In genomic region chr18:48932822-48933510, GRCh38 we compare ENCODE assay signal across 1 cellular context.
TF ChIP-seq lines count a peak whose summit lies in the region.

No MANE protein-coding gene starts in this region.

TF ChIP-seq in K562, 482 proteins besides CTCF, POLR2A, EP300 and RAD21 (continued from another document and continues in another):
- TF ChIP-seq ZBTB12 (CRISPR knock-in tag; IDR thresholded peaks at IDR 0.05): 0 out of 2 replicates have a peak, but pooled peaks have one; percentile 20
- peak; percentile 63 for TF ChIP-seq NEUROD1 (IDR thresholded peaks at IDR 0.05; ENCODE audit: borderline replicate concordance, low read depth, low read length, partially characterized antibody)
- TF ChIP-seq SLC30A9 (CRISPR knock-in tag; IDR thresholded peaks at IDR 0.05): no peak
- TF ChIP-seq ELK3 (CRISPR knock-in tag; IDR thresholded peaks at IDR 0.05): no peak
- peak; percentile 84 for TF ChIP-seq FOSL1 (tag; conservative IDR thresholded peaks at IDR 0.05)
- no peak for TF ChIP-seq TGIF2 (CRISPR knock-in tag; IDR thresholded peaks at IDR 0.05)
- TF ChIP-seq ZNF551 (CRISPR knock-in tag; IDR thresholded peaks at IDR 0.05): no peak
- TF ChIP-seq SMAD2 (IDR thresholded peaks at IDR 0.05; ENCODE audit: low read depth, low read length): no peak
- TF ChIP-seq MYC (IDR thresholded peaks at IDR 0.05; ENCODE audit: low read depth, low read length): no peak
- no peak for TF ChIP-seq MYC (CRISPR knock-in tag; IDR thresholded peaks at IDR 0.05; ENCODE audit: borderline replicate concordance, low read depth)
- TF ChIP-seq ATF6 (CRISPR knock-in tag; IDR thresholded peaks at IDR 0.05): no peak
- TF ChIP-seq FOXA3 (CRISPR knock-in tag; conservative IDR thresholded peaks at IDR 0.05 in 1 of 2, IDR thresholded peaks at IDR 0.05 in 1 of 2): no peak
- TF ChIP-seq ZNF780A (CRISPR knock-in tag; IDR thresholded peaks at IDR 0.05): no peak
- no peak for TF ChIP-seq RBM39 (optimal IDR thresholded peaks at IDR 0.05; ENCODE audit: low read depth, low read length)
- no peak for TF ChIP-seq STAT5A (IDR thresholded peaks at IDR 0.05; ENCODE audit: borderline replicate concordance, low read length)
- TF ChIP-seq SREBF2 (CRISPR knock-in tag; IDR thresholded peaks at IDR 0.05): no peak
- no peak for TF ChIP-seq ZNF354B (CRISPR knock-in tag; IDR thresholded peaks at IDR 0.05)
- peak; percentile 47; the same call in 1 of the 2 replicates for TF ChIP-seq JUN (IDR thresholded peaks at IDR 0.05; ENCODE audit: borderline replicate concordance, low read depth, low read length)
- no peak for TF ChIP-seq JUN (CRISPR knock-in tag; IDR thresholded peaks at IDR 0.05; ENCODE audit: borderline replicate concordance)
- TF ChIP-seq BRF1 (IDR thresholded peaks at IDR 0.05; ENCODE audit: borderline replicate concordance, extremely low read depth, insufficient read length): no peak
- peak; percentile 40; the same call in 1 of the 2 replicates for TF ChIP-seq CEBPG (CRISPR knock-in tag; IDR thresholded peaks at IDR 0.05)
- no peak for TF ChIP-seq CEBPG (tag; conservative IDR thresholded peaks at IDR 0.05 in 1 of 2, IDR thresholded peaks at IDR 0.05 in 1 of 2)
- no peak for TF ChIP-seq ZNF224 (CRISPR knock-in tag; IDR thresholded peaks at IDR 0.05)
- no peak for TF ChIP-seq CBX8 (IDR thresholded peaks at IDR 0.05; ENCODE audit: borderline replicate concordance, extremely low read depth, low read depth, low read length, poor library complexity, severe bottlenecking)
- no peak for TF ChIP-seq REST (CRISPR knock-in tag; IDR thresholded peaks at IDR 0.05; ENCODE audit: low read depth)
- no peak for TF ChIP-seq ZNF79 (CRISPR knock-in tag; IDR thresholded peaks at IDR 0.05; ENCODE audit: low read depth)
- no peak for TF ChIP-seq CBFB (CRISPR knock-in tag; IDR thresholded peaks at IDR 0.05)
- TF ChIP-seq IFI16 (CRISPR knock-in tag; IDR thresholded peaks at IDR 0.05): no peak
- TF ChIP-seq MEIS2 (IDR thresholded peaks at IDR 0.05; ENCODE audit: partially characterized antibody): no peak
- TF ChIP-seq ELF4 (CRISPR knock-in tag; IDR thresholded peaks at IDR 0.05): no peak
- TF ChIP-seq ZNF512 (tag; IDR thresholded peaks at IDR 0.05): no peak
- TF ChIP-seq GTF2E2 (tag; IDR thresholded peaks at IDR 0.05): no peak
- peak; percentile 69; the same call in 1 of the 2 replicates for TF ChIP-seq SMAD4 (CRISPR knock-in tag; conservative IDR thresholded peaks at IDR 0.05)
- TF ChIP-seq HDAC1 (IDR thresholded peaks at IDR 0.05): peak in 1 of 2 experiments; percentile 77; a peak in 2 of 4 replicates
- peak; percentile 20; the same call in 1 of the 2 replicates for TF ChIP-seq ATF4 (CRISPR knock-in tag; IDR thresholded peaks at IDR 0.05)
- no peak for TF ChIP-seq ZKSCAN8 (CRISPR knock-in tag; IDR thresholded peaks at IDR 0.05)
- TF ChIP-seq CREB1 (IDR thresholded peaks at IDR 0.05): no peak
- TF ChIP-seq CREB1 (CRISPR knock-in tag; IDR thresholded peaks at IDR 0.05): 0 out of 2 replicates have a peak, but pooled peaks have one; percentile 30
- TF ChIP-seq DEAF1 (CRISPR knock-in tag; IDR thresholded peaks at IDR 0.05): no peak
- no peak for TF ChIP-seq THAP7 (CRISPR knock-in tag; IDR thresholded peaks at IDR 0.05)
- TF ChIP-seq ZNF655 (CRISPR knock-in tag; IDR thresholded peaks at IDR 0.05): no peak
